8 cellular contexts compared by ENCODE assay signal in the genomic region with DNA sequence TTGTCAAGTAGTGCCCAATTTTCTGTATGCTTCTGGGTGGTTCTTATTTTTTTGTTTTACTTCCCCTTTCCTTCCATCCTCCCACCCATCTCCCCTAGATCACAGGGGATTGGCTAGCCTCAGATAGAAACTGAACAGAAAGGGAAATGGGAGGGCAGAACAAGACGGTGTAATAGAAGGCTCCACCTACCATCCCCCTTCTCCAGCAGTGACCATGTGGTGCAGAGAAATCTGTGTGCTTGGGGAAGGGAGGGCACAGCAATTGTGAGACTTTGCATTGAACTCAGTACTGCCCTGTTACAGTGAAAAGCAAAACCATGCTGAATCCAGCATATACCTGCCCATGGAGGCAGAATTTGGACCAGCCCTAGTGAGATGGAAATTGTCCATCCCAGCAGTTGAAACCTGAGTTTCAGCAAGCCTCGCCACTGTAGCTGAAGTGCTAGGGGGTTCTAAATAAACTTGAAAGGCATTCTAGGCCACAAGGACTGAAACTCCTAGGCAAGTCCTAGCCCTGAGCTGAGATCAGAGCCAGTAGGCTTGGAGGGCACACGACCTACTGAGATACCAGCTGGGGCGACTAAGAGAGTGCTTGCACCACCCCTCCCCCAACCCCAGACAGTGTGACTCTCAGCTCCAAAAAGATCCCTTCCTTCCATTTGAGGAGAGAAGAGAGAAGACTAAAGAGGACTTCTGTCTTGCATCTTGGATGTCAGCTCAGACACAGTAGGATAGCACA. TPM values are rescaled to one million over a fixed set of nuclear protein-coding genes. Genes with fewer than 3 reads are reported as not detected.
DNase-seq lines count a peak whose midpoint lies in the region; ATAC-seq and TF ChIP-seq lines count a peak whose summit lies in the region.

No MANE protein-coding gene starts in this region.

- ATAC-seq in GM18519 (IDR thresholded peaks at IDR 0.05; ENCODE audit: low FRiP score, unreplicated experiment) (peak; percentile 76), GM21786 (IDR thresholded peaks at IDR 0.05; ENCODE audit: unreplicated experiment) (peak; percentile 95)

- H3K27ac ChIP-seq in KOPT-K1 (ENCODE audit: low read depth, low read length, poor library complexity, severe bottlenecking) = peak overlapping the region; percentile 15
- no peak overlapping the region for H3K27ac ChIP-seq in colonic mucosa

- H3K4me1 ChIP-seq in colonic mucosa = no peaks in the 10 kb centered on the region

- no peak for TF ChIP-seq CTCF in colonic mucosa (IDR thresholded peaks at IDR 0.05)

- no peak overlapping the region for H3K4me3 ChIP-seq in colonic mucosa

- DNase-seq in colonic mucosa = peak; percentile 30
- no peak for DNase-seq in DMS79 treated with DMSO at 0.1 percent for 48 hours (lab: John Stamatoyannopoulos, UW)
- DNase-seq in AG08396 (ENCODE audit: low spot score) = no peak
- no peak for DNase-seq in HPDE6-E6E7 (ENCODE audit: extremely low spot score)
- no peak for DNase-seq in cerebellar nuclear complex (lab: John Stamatoyannopoulos, UW)

- H3K9ac ChIP-seq in colonic mucosa (ENCODE audit: low read depth in 2 of 2, low read length in 2 of 2) = no peak overlapping the region

- intact Hi-C loops in colonic mucosa (cut with DNase I) = no loop called here

- H3K36me3 ChIP-seq in KOPT-K1 (ENCODE audit: insufficient read depth, low read length) (peaks cover 87% of the 10 kb centered on the region), colonic mucosa (peaks cover 1% of the 10 kb centered on the region)

- no peaks in the 10 kb centered on the region for H3K27me3 ChIP-seq in colonic mucosa

- H3K9me3 ChIP-seq in KOPT-K1 (ENCODE audit: insufficient read depth, low read length, poor library complexity, severe bottlenecking) (peaks cover 20% of the 10 kb centered on the region), colonic mucosa (no peaks in the 10 kb centered on the region)

RNA-seq across cellular contexts. Expression of gene SLFN11, which starts 5.2 kb away (rescaled TPM):
- 1 to 10 TPM; 3.6 to 9.1 TPM for total RNA-seq in colonic mucosa
